ENCODE assay signal across 23 cellular contexts in genomic region chrX:21934414-21934813, GRCh38.
"Had no signal": no experiment of that assay in that cellular context is flagged by ENCODE, and none has a peak within 500 bp of the region (broad histone marks: within the 10 kb centered on the region; RNA-seq: fewer than 3 reads in every experiment).

No MANE protein-coding gene starts in this region.

- H3K36me3 ChIP-seq: gastrocnemius medialis, heart left ventricle, ovary, right lobe of liver, tibial nerve, vagina had no signal

- H3K4me3 Mint-ChIP-seq: activated CD4-positive, alpha-beta T cell treated with anti-CD3 and anti-CD28 coated beads for 36 hours; activated CD8-positive, alpha-beta T cell treated with anti-CD3 and anti-CD28 coated beads for 36 hours; activated naive CD8-positive, alpha-beta T cell treated with anti-CD3 and anti-CD28 coated beads for 36 hours; activated T-helper 17 cell treated with anti-CD3 and anti-CD28 coated beads, Interleukin-2, amount 50 U/mL, for 72 hours; memory B cell; naive thymus-derived CD8-positive, alpha-beta T cell; stimulated activated naive CD8-positive, alpha-beta T cell treated with anti-CD3 and anti-CD28 coated beads, Interleukin-15, Interleukin-2, amounts not matched to agents 100 ng/mL and 50 ng/mL, for 24 hours; WTC11 had no signal

- H3K4me3 ChIP-seq: gastrocnemius medialis, heart left ventricle, ovary, right lobe of liver, tibial nerve, vagina had no signal

- H3K27me3 ChIP-seq: gastrocnemius medialis, heart left ventricle, ovary, right lobe of liver, vagina had no signal

- H3K27ac ChIP-seq: gastrocnemius medialis, heart left ventricle, ovary, right lobe of liver, tibial nerve, vagina had no signal

- H3K4me1 ChIP-seq: gastrocnemius medialis, heart left ventricle, right lobe of liver, tibial nerve, vagina had no signal

- H3K9me3 Mint-ChIP-seq: activated CD8-positive, alpha-beta T cell treated with anti-CD3 and anti-CD28 coated beads for 36 hours; activated naive CD8-positive, alpha-beta T cell treated with anti-CD3 and anti-CD28 coated beads for 36 hours; activated T-helper 17 cell treated with anti-CD3 and anti-CD28 coated beads, Interleukin-2, amount 50 U/mL, for 72 hours; memory B cell; stimulated activated naive CD8-positive, alpha-beta T cell treated with anti-CD3 and anti-CD28 coated beads, Interleukin-15, Interleukin-2, amounts not matched to agents 100 ng/mL and 50 ng/mL, for 24 hours had no signal

- DNase-seq: activated CD4-positive, alpha-beta T cell treated with anti-CD3 and anti-CD28 coated beads for 36 hours; activated CD8-positive, alpha-beta T cell treated with anti-CD3 and anti-CD28 coated beads for 36 hours; activated naive CD4-positive, alpha-beta T cell; activated naive CD8-positive, alpha-beta T cell treated with anti-CD3 and anti-CD28 coated beads for 36 hours; activated T-cell treated with anti-CD3 and anti-CD28 coated beads, Interleukin-2, amount 50 U/mL, for 1 hour; amniotic stem cell; erythroblast; gastrocnemius medialis; heart left ventricle; left ventricle myocardium superior; naive thymus-derived CD8-positive, alpha-beta T cell; ovary; right lobe of liver; small intestine; stimulated activated CD4-positive, alpha-beta T cell treated with anti-CD3 and anti-CD28 coated beads, Interleukin-15, amount 100 ng/mL, for 24 hours; stimulated activated CD4-positive, alpha-beta T cell treated with anti-CD3 and anti-CD28 coated beads, Interleukin-2, amount 100 ng/mL, for 48 hours; T-helper 2 cell had no signal

- H3K27me3 Mint-ChIP-seq: activated CD4-positive, alpha-beta T cell treated with anti-CD3 and anti-CD28 coated beads for 36 hours; activated CD8-positive, alpha-beta T cell treated with anti-CD3 and anti-CD28 coated beads for 36 hours; activated naive CD8-positive, alpha-beta T cell treated with anti-CD3 and anti-CD28 coated beads for 36 hours; activated T-helper 17 cell treated with anti-CD3 and anti-CD28 coated beads, Interleukin-2, amount 50 U/mL, for 72 hours; memory B cell; naive thymus-derived CD8-positive, alpha-beta T cell; stimulated activated naive CD8-positive, alpha-beta T cell treated with anti-CD3 and anti-CD28 coated beads, Interleukin-15, Interleukin-2, amounts not matched to agents 100 ng/mL and 50 ng/mL, for 24 hours had no signal

- H3K27ac Mint-ChIP-seq: activated CD4-positive, alpha-beta T cell treated with anti-CD3 and anti-CD28 coated beads for 36 hours; activated CD8-positive, alpha-beta T cell treated with anti-CD3 and anti-CD28 coated beads for 36 hours; activated naive CD8-positive, alpha-beta T cell treated with anti-CD3 and anti-CD28 coated beads for 36 hours; activated T-helper 17 cell treated with anti-CD3 and anti-CD28 coated beads, Interleukin-2, amount 50 U/mL, for 72 hours; memory B cell; naive thymus-derived CD8-positive, alpha-beta T cell; stimulated activated naive CD8-positive, alpha-beta T cell treated with anti-CD3 and anti-CD28 coated beads, Interleukin-15, Interleukin-2, amounts not matched to agents 100 ng/mL and 50 ng/mL, for 24 hours; WTC11 had no signal

- H3K36me3 Mint-ChIP-seq: memory B cell; naive thymus-derived CD8-positive, alpha-beta T cell; WTC11 had no signal

- FAIRE-seq: small intestine had no signal

- H3K9me3 ChIP-seq: gastrocnemius medialis, heart left ventricle, ovary, right lobe of liver, tibial nerve, vagina had no signal

- ATAC-seq: activated CD4-positive, alpha-beta T cell treated with anti-CD3 and anti-CD28 coated beads for 36 hours; activated CD8-positive, alpha-beta T cell treated with anti-CD3 and anti-CD28 coated beads for 36 hours; activated T-helper 17 cell treated with anti-CD3 and anti-CD28 coated beads, Interleukin-2, amount 50 U/mL, for 72 hours; gastrocnemius medialis; heart left ventricle; left ventricle myocardium superior; naive thymus-derived CD8-positive, alpha-beta T cell; right lobe of liver; WTC11 had no signal
